In genomic region chr18:30748541-30748940, GRCh38 we compare ENCODE assay signal across 13 cellular contexts.
"Had no signal": no experiment of that assay in that cellular context is flagged by ENCODE, and none has a peak within 500 bp of the region (broad histone marks: within the 10 kb centered on the region; RNA-seq: fewer than 3 reads in every experiment).

No MANE protein-coding gene starts in this region.

- H3K4me2 ChIP-seq: smooth muscle cell had no signal

- H3K27ac ChIP-seq: heart right ventricle, prostate gland, right lobe of liver, thoracic aorta had no signal

- H3K4me1 ChIP-seq: heart right ventricle, prostate gland, right lobe of liver had no signal

- DNase-seq: activated CD4-positive, alpha-beta T cell treated with anti-CD3 and anti-CD28 coated beads for 1 hour; activated CD4-positive, alpha-beta T cell treated with anti-CD3 and anti-CD28 coated beads, Interleukin-2, amount 50 U/mL, for 48 hours; activated naive CD4-positive, alpha-beta T cell treated with anti-CD3 and anti-CD28 coated beads, Interleukin-2, amount 50 U/mL, for 16 hours; dermis blood vessel endothelial cell; heart right ventricle; nephron progenitor cell; right lobe of liver had no signal

- H3K4me3 Mint-ChIP-seq: mesothelial cell of epicardium, nephron progenitor cell had no signal

- H3K36me3 ChIP-seq: heart right ventricle, prostate gland, right lobe of liver, thoracic aorta had no signal

- H3K27me3 ChIP-seq: heart right ventricle, right lobe of liver had no signal

- H3K4me3 ChIP-seq: heart right ventricle, lung, prostate gland, right lobe of liver, smooth muscle cell, thoracic aorta had no signal

- H3K4me1 Mint-ChIP-seq: nephron progenitor cell had no signal

- H3K27ac Mint-ChIP-seq: activated T-helper 2 cell treated with anti-CD3 and anti-CD28 coated beads, Interferon-gamma antibody, Interleukin-2, Interleukin-4, amounts not matched to agents 10 μg/mL and 5 μg/mL and 100 μg/mL, durations not matched to agents 14 hours and 24 hours and 36 hours; mesothelial cell of epicardium; nephron progenitor cell had no signal

- H3K9me3 ChIP-seq: prostate gland, right lobe of liver, thoracic aorta had no signal
